19 cellular contexts compared by ENCODE assay signal in genomic region chr10:126191192-126191591, GRCh38.
"Had no signal": no experiment of that assay in that cellular context is flagged by ENCODE, and none has a peak within 500 bp of the region (broad histone marks: within the 10 kb centered on the region; RNA-seq: fewer than 3 reads in every experiment).

No MANE protein-coding gene starts in this region.

- H3K27ac Mint-ChIP-seq: stimulated activated naive B cell treated with anti-CD40 and anti-IgM and Interleukin-4, amounts not matched to agents 10 μg/mL and 1 μg/mL and 100 μg/mL, for 72 hours had no signal

- H3K27ac ChIP-seq: breast epithelium, coronary artery, gastrocnemius medialis, heart left ventricle, left ventricle myocardium inferior, sigmoid colon, thyroid gland had no signal

- H3K27me3 ChIP-seq: breast epithelium, gastrocnemius medialis, sigmoid colon, thyroid gland had no signal

- H3K4me1 Mint-ChIP-seq: naive B cell; stimulated activated naive B cell treated with anti-CD40 and anti-IgM and Interleukin-4, amounts not matched to agents 10 μg/mL and 1 μg/mL and 100 μg/mL, for 72 hours had no signal

- ATAC-seq: activated T-cell treated with anti-CD3 and anti-CD28 coated beads, Interleukin-2, amount 50 U/mL, for 4 hours; gastrocnemius medialis; heart left ventricle; mucosa of descending colon; stimulated activated naive B cell treated with anti-CD40 and anti-IgM and Interleukin-4, amounts not matched to agents 10 μg/mL and 1 μg/mL and 100 μg/mL, for 72 hours had no signal

- H3K4me3 ChIP-seq: breast epithelium, coronary artery, gastrocnemius medialis, heart left ventricle, left ventricle myocardium inferior, mucosa of descending colon, sigmoid colon, thyroid gland had no signal

- H3K36me3 ChIP-seq: breast epithelium, gastrocnemius medialis, heart left ventricle, left ventricle myocardium inferior, sigmoid colon, thyroid gland had no signal

- FAIRE-seq: urothelium cell line had no signal

- H3K4me3 Mint-ChIP-seq: activated T-cell treated with anti-CD3 and anti-CD28 coated beads, Interleukin-2, amount 50 U/mL, for 4 hours; naive B cell; stimulated activated naive B cell treated with anti-CD40 and anti-IgM and Interleukin-4, amounts not matched to agents 10 μg/mL and 1 μg/mL and 100 μg/mL, for 72 hours had no signal

- DNase-seq: activated CD4-positive, alpha-beta T cell treated with anti-CD3 and anti-CD28 coated beads, Interleukin-2, amount 50 U/mL, for 1 hour; activated CD4-positive, CD25-positive, alpha-beta regulatory T cell treated with anti-CD3 and anti-CD28 coated beads, Interleukin-2, amount 50 U/mL, for 72 hours; activated CD8-positive, alpha-beta memory T cell treated with anti-CD3 and anti-CD28 coated beads, Interleukin-2, amount 50 U/mL, for 4 hours; activated effector memory CD4-positive, alpha-beta T cell treated with anti-CD3 and anti-CD28 coated beads, Interleukin-2, amount 50 U/mL, for 16 hours; activated naive CD4-positive, alpha-beta T cell treated with anti-CD3 and anti-CD28 coated beads, Interleukin-2, amount 50 U/mL, for 16 hours; activated T-cell treated with anti-CD3 and anti-CD28 coated beads, Interleukin-2, amount 50 U/mL, for 4 hours; aorta; gastrocnemius medialis; heart left ventricle; left ventricle myocardium inferior; mucosa of descending colon; naive B cell; posterior cingulate gyrus; sigmoid colon; stimulated activated naive B cell treated with anti-CD40 and anti-IgM and Interleukin-4, amounts not matched to agents 10 μg/mL and 1 μg/mL and 100 μg/mL, for 72 hours; thyroid gland had no signal

- H3K4me1 ChIP-seq: breast epithelium, gastrocnemius medialis, heart left ventricle, left ventricle myocardium inferior, sigmoid colon, thyroid gland had no signal

- H3K9me3 ChIP-seq: breast epithelium, gastrocnemius medialis, heart left ventricle, left ventricle myocardium inferior, mucosa of descending colon, sigmoid colon, thyroid gland had no signal

- H3K9me3 Mint-ChIP-seq: activated T-cell treated with anti-CD3 and anti-CD28 coated beads, Interleukin-2, amount 50 U/mL, for 4 hours; stimulated activated naive B cell treated with anti-CD40 and anti-IgM and Interleukin-4, amounts not matched to agents 10 μg/mL and 1 μg/mL and 100 μg/mL, for 72 hours had no signal

- H3K36me3 Mint-ChIP-seq: stimulated activated naive B cell treated with anti-CD40 and anti-IgM and Interleukin-4, amounts not matched to agents 10 μg/mL and 1 μg/mL and 100 μg/mL, for 72 hours had no signal
